In genomic region chr1:226133504-226134123, GRCh38 we compare ENCODE assay signal across 17 cellular contexts. TPM values are rescaled to one million over a fixed set of nuclear protein-coding genes. Genes with fewer than 3 reads are reported as not detected.
DNase-seq lines count a peak whose midpoint lies in the region; ATAC-seq, FAIRE-seq and TF ChIP-seq lines count a peak whose summit lies in the region.
"Had no signal": no experiment of that assay in that cellular context is flagged by ENCODE, and none has a peak within 500 bp of the region (broad histone marks: within the 10 kb centered on the region; RNA-seq: fewer than 3 reads in every experiment).

No MANE protein-coding gene starts in this region.

- POLR2A ChIA-PET in K562 (lab: Yijun Ruan, JAX), result interaction anchor here (0.6 to 1.5 kb wide), 5 partner anchors 10 to 237 kb away, joined by 3 to 5 read pairs (median 4); partner anchors contain the start of gene SDE2

- H3K27me3 Mint-ChIP-seq in stimulated activated naive B cell treated with anti-CD40 and anti-IgM and Interleukin-4, amounts not matched to agents 10 μg/mL and 1 μg/mL and 100 μg/mL, for 72 hours, result no peaks in the 10 kb centered on the region
- H3K27me3 Mint-ChIP-seq in natural killer cell treated with Interleukin-12 subunit alpha and Interleukin-12 subunit beta and Interleukin-15 and Interleukin-18, amount 100 ng/mL, for 72 hours, result peaks cover 0 to 4% of the 10 kb centered on the region in 2 donors
- no peaks in the 10 kb centered on the region for H3K27me3 Mint-ChIP-seq in natural killer cell (ENCODE audit: low read depth in 2 of 2)

- H3K4ac ChIP-seq in mesendoderm (ENCODE audit: low read depth, low read length), result no peak overlapping the region

- H2BK5ac ChIP-seq in mesendoderm (ENCODE audit: low read length), result no peak overlapping the region

- no peak for TF ChIP-seq RAD21 in K562 (CRISPR knock-in tag; conservative IDR thresholded peaks at IDR 0.05 in 1 of 2, IDR thresholded peaks at IDR 0.05 in 1 of 2)

- no peaks in the 10 kb centered on the region for H3K9me3 ChIP-seq in K562 (replicated peaks; ENCODE audit: control insufficient read depth, insufficient read depth, low read depth, low read length)
- H3K9me3 ChIP-seq: left ventricle myocardium inferior, Peyer's patch had no signal

- no peak overlapping the region for H3K4me3 ChIP-seq in K562
- H3K4me3 ChIP-seq in mesendoderm (ENCODE audit: low read length), result no peak overlapping the region
- H3K4me3 ChIP-seq: left ventricle myocardium inferior, Peyer's patch had no signal

- no peaks in the 10 kb centered on the region for H3K79me2 ChIP-seq in K562 (ENCODE audit: control insufficient read depth, insufficient read depth, low read length)
- H3K79me2 ChIP-seq in mesendoderm (ENCODE audit: control insufficient read depth, insufficient read depth, low read length), result no peaks in the 10 kb centered on the region

- peak; percentile 8 for ATAC-seq in HG03432 (IDR thresholded peaks at IDR 0.05; ENCODE audit: unreplicated experiment)
- ATAC-seq in K562, result no peak
- ATAC-seq in stimulated activated naive B cell treated with anti-CD40 and anti-IgM and Interleukin-4, amounts not matched to agents 10 μg/mL and 1 μg/mL and 100 μg/mL, for 72 hours (replicated peaks), result no peak
- ATAC-seq in natural killer cell treated with Interleukin-12 subunit alpha and Interleukin-12 subunit beta and Interleukin-15 and Interleukin-18, amount 100 ng/mL, for 72 hours, result no peak
- ATAC-seq in GM21390 (IDR thresholded peaks at IDR 0.05; ENCODE audit: unreplicated experiment), result no peak
- no peak for ATAC-seq in natural killer cell

- H3K36me3 Mint-ChIP-seq in stimulated activated naive B cell treated with anti-CD40 and anti-IgM and Interleukin-4, amounts not matched to agents 10 μg/mL and 1 μg/mL and 100 μg/mL, for 72 hours, result peaks cover 3 to 9% of the 10 kb centered on the region in 2 donors
- no peaks in the 10 kb centered on the region for H3K36me3 Mint-ChIP-seq in natural killer cell treated with Interleukin-12 subunit alpha and Interleukin-12 subunit beta and Interleukin-15 and Interleukin-18, amount 100 ng/mL, for 72 hours
- no peaks in the 10 kb centered on the region for H3K36me3 Mint-ChIP-seq in natural killer cell

- H3K4me1 ChIP-seq in K562 (replicated peaks in 1 of 2; ENCODE audit: control insufficient read depth in 2 of 2, insufficient read depth in 2 of 2, low read length in 2 of 2) (peaks cover 7 to 29% of the 10 kb centered on the region in 2 experiments), mesendoderm (ENCODE audit: control insufficient read depth, low read depth, low read length) (peaks cover 7% of the 10 kb centered on the region)

- H3K23ac ChIP-seq in mesendoderm (ENCODE audit: low read length), result no peak overlapping the region

- no peak for TF ChIP-seq EP300 in K562 (IDR thresholded peaks at IDR 0.05; ENCODE audit: low read length)

- H2AFZ ChIP-seq in K562 (ENCODE audit: low read depth, low read length), result no peak overlapping the region

- H4K20me1 ChIP-seq in K562 (replicated peaks; ENCODE audit: control insufficient read depth, insufficient read depth, low read length), result no peaks in the 10 kb centered on the region; the same call in 1 of the 2 replicates

- in situ Hi-C loops in K562 (cut with MboI), result no loop called here

- no peak for DNase-seq in K562 (ENCODE audit: extremely low read depth in 1 of 4, low spot score in 3 of 4)
- no peak for DNase-seq in mesendoderm
- DNase-seq in stimulated activated naive B cell treated with anti-CD40 and anti-IgM and Interleukin-4, amounts not matched to agents 10 μg/mL and 1 μg/mL and 100 μg/mL, for 72 hours, result no peak
- no peak for DNase-seq in natural killer cell treated with Interleukin-12 subunit alpha and Interleukin-12 subunit beta and Interleukin-15 and Interleukin-18, amount 100 ng/mL, for 72 hours (ENCODE audit: low spot score)
- no peak for DNase-seq in natural killer cell
- DNase-seq in NCI-H446 (lab: John Stamatoyannopoulos, UW), result no peak
- DNase-seq: activated CD4-positive, alpha-beta T cell treated with anti-CD3 and anti-CD28 coated beads for 48 hours; left ventricle myocardium inferior; NCI-H187 treated with DMSO at 0.1 percent for 48 hours; NCI-H526; occipital lobe; T-helper 1 cell had no signal

- TF ChIP-seq CTCF in K562 (IDR thresholded peaks at IDR 0.05 in 2 of 3, conservative IDR thresholded peaks at IDR 0.05 in 1 of 3; ENCODE audit: insufficient read depth in 2 of 3, low read depth in 1 of 3, low read length in 3 of 3) (no peak), natural killer cell (IDR thresholded peaks at IDR 0.05) (no peak)

- peaks cover 36 to 67% of the 10 kb centered on the region in 2 donors for H3K4me1 Mint-ChIP-seq in stimulated activated naive B cell treated with anti-CD40 and anti-IgM and Interleukin-4, amounts not matched to agents 10 μg/mL and 1 μg/mL and 100 μg/mL, for 72 hours
- H3K4me1 Mint-ChIP-seq in natural killer cell treated with Interleukin-12 subunit alpha and Interleukin-12 subunit beta and Interleukin-15 and Interleukin-18, amount 100 ng/mL, for 72 hours (ENCODE audit: low read depth in 2 of 2), result peaks cover 0 to 3% of the 10 kb centered on the region in 2 donors
- no peaks in the 10 kb centered on the region for H3K4me1 Mint-ChIP-seq in natural killer cell

- FAIRE-seq in K562 (lab: Jason Lieb, UNC), result peak; percentile 29
- FAIRE-seq: colon had no signal

- intact Hi-C loops in K562 (cut with micrococcal nuclease) (no loop called here), natural killer cell (cut with micrococcal nuclease) (no loop called here)

- H3K56ac ChIP-seq in mesendoderm (ENCODE audit: low read length), result peak overlapping the region; percentile 1

- no peak overlapping the region for H3K4me2 ChIP-seq in K562 (ENCODE audit: insufficient read depth, low read length)
- no peak overlapping the region for H3K4me2 ChIP-seq in mesendoderm (ENCODE audit: low read length)

- H4K5ac ChIP-seq in mesendoderm (ENCODE audit: low read length), result no peak overlapping the region

- H3K27ac ChIP-seq in K562 (ENCODE audit: extremely low read depth, low read depth, low read length), result no peak overlapping the region
- H3K27ac ChIP-seq in mesendoderm (ENCODE audit: low read depth, low read length), result no peak overlapping the region
- H3K27ac ChIP-seq: left ventricle myocardium inferior had no signal

- H3K9me1 ChIP-seq in K562 (ENCODE audit: control insufficient read depth, insufficient read depth, low read length), result no peaks in the 10 kb centered on the region

- H3K9me3 Mint-ChIP-seq in stimulated activated naive B cell treated with anti-CD40 and anti-IgM and Interleukin-4, amounts not matched to agents 10 μg/mL and 1 μg/mL and 100 μg/mL, for 72 hours, result peaks cover 4 to 9% of the 10 kb centered on the region in 2 donors
- H3K9me3 Mint-ChIP-seq in natural killer cell treated with Interleukin-12 subunit alpha and Interleukin-12 subunit beta and Interleukin-15 and Interleukin-18, amount 100 ng/mL, for 72 hours, result no peaks in the 10 kb centered on the region
- no peaks in the 10 kb centered on the region for H3K9me3 Mint-ChIP-seq in natural killer cell

- no TSS peak for BruUV-seq in K562 (replicated peaks; lab: Mats Ljungman, UMichigan)

- 60% methylated on average over 6 of the region's 6 CpGs for WGBS in K562 (ENCODE audit: insufficient coverage, low coverage, missing lambda C conversion rate)
- WGBS in mesendoderm (ENCODE audit: extremely low coverage, insufficient coverage, low lambda C conversion rate), result no CpG with 5 or more reads among the region's 6 CpGs

- no peak for TF ChIP-seq POLR2A in K562 (conservative IDR thresholded peaks at IDR 0.05)

- H3K36me3 ChIP-seq in K562 (ENCODE audit: control insufficient read depth, insufficient read depth, low read length) (no peaks in the 10 kb centered on the region), mesendoderm (ENCODE audit: control insufficient read depth, insufficient read depth, low read length) (no peaks in the 10 kb centered on the region)
- H3K36me3 ChIP-seq: left ventricle myocardium inferior, Peyer's patch had no signal

- H3K27me3 ChIP-seq in K562 (ENCODE audit: control insufficient read depth in 2 of 2, insufficient read depth in 2 of 2, low read length in 2 of 2) (peaks cover 4 to 10% of the 10 kb centered on the region in 2 experiments; a peak in 2 of 5 replicates), mesendoderm (ENCODE audit: insufficient read depth, low read length, poor library complexity) (no peaks in the 10 kb centered on the region)
- H3K27me3 ChIP-seq: Peyer's patch had no signal

- H4K8ac ChIP-seq in mesendoderm (ENCODE audit: low read depth, low read length), result no peak overlapping the region

- no peak overlapping the region for H3K9ac ChIP-seq in K562 (ENCODE audit: insufficient read depth in 1 of 2, low read depth in 2 of 2, low read length in 2 of 2)
- no peak overlapping the region for H3K9ac ChIP-seq in mesendoderm (ENCODE audit: low read length)

- H2BK120ac ChIP-seq in mesendoderm (ENCODE audit: low read depth, low read length), result no peak overlapping the region

- no peak overlapping the region for H2AK5ac ChIP-seq in mesendoderm (ENCODE audit: low read length)

- CTCF ChIA-PET in K562 (lab: Yijun Ruan, JAX; ENCODE audit: low intra/inter-chr PET ratio), result no interaction called here

- H3K18ac ChIP-seq in mesendoderm (ENCODE audit: low read length), result no peak overlapping the region

- no peaks in the 10 kb centered on the region for H3K79me1 ChIP-seq in mesendoderm (ENCODE audit: low read length)

- H2BK15ac ChIP-seq in mesendoderm (replicated peaks; ENCODE audit: low read depth), result no peak overlapping the region

- H3K4me3 Mint-ChIP-seq in stimulated activated naive B cell treated with anti-CD40 and anti-IgM and Interleukin-4, amounts not matched to agents 10 μg/mL and 1 μg/mL and 100 μg/mL, for 72 hours, result peak overlapping the region; percentile 15 to 50
- H3K4me3 Mint-ChIP-seq in natural killer cell treated with Interleukin-12 subunit alpha and Interleukin-12 subunit beta and Interleukin-15 and Interleukin-18, amount 100 ng/mL, for 72 hours, result no peak overlapping the region
- H3K4me3 Mint-ChIP-seq in natural killer cell, result no peak overlapping the region
- H3K4me3 Mint-ChIP-seq: CD14-positive monocyte had no signal

- H3K27ac Mint-ChIP-seq in stimulated activated naive B cell treated with anti-CD40 and anti-IgM and Interleukin-4, amounts not matched to agents 10 μg/mL and 1 μg/mL and 100 μg/mL, for 72 hours, result peak overlapping the region; percentile 96
- H3K27ac Mint-ChIP-seq in natural killer cell treated with Interleukin-12 subunit alpha and Interleukin-12 subunit beta and Interleukin-15 and Interleukin-18, amount 100 ng/mL, for 72 hours, result peak overlapping the region in 1 of 2 donors; percentile 87
- H3K27ac Mint-ChIP-seq in natural killer cell, result no peak overlapping the region
- H3K27ac Mint-ChIP-seq: CD14-positive monocyte had no signal

RNA-seq across cellular contexts. Expression of gene ACBD3, which starts 52.9 kb away (rescaled TPM):
- 12.5 and 40.3 TPM in 2 replicates for total RNA-seq in K562 (2011; cell fraction: chromatin; rRNA removed; ENCODE audit: low replicate concordance)
- total RNA-seq in K562 (2011; cell fraction: nucleolus; rRNA removed), result 8.8 and 12.5 TPM in 2 replicates
- total RNA-seq in K562 (2011; cell fraction: nucleoplasm; rRNA removed), result 21.6 and 27.1 TPM in 2 replicates
- total RNA-seq in K562 (2014; rRNA removed), result 25.4 and 31.4 TPM in 2 replicates
- total RNA-seq in K562 (2014; rRNA removed; fragmentation: Illumina TruSeq; extraction: Trizol), result 31.4 and 35.5 TPM in 2 replicates
- total RNA-seq in K562 (2015; rRNA removed; fragmentation: Illumina TruSeq; extraction: Trizol), result 26.1 and 26.9 TPM in 2 replicates
- 27.6 and 30.7 TPM in 2 replicates for total RNA-seq in K562 (2021)
- 36.7 and 37.6 TPM in 2 replicates for polyA plus RNA-seq in K562 (2011; rRNA removed)
- 10.1 and 21.5 TPM in 2 replicates for polyA plus RNA-seq in K562 (2011; cell fraction: cytosol; rRNA removed)
- polyA plus RNA-seq in K562 (2011; cell fraction: nucleus; rRNA removed), result 8.9 and 13.8 TPM in 2 replicates
- polyA plus RNA-seq in K562 (2012), result 22.8 and 22.9 TPM in 2 replicates
- polyA plus RNA-seq in K562 (2014; fragmentation: Illumina TruSeq; extraction: Trizol), result 25.4 and 32.1 TPM in 2 replicates
- 10 to 100 TPM; 11.1 to 14.3 TPM for polyA plus RNA-seq in K562 (2014; fragmentation: Nextera tagmentation; extraction: Ambion mirVana)
- 21.4 and 21.5 TPM in 2 replicates for polyA plus RNA-seq in K562 (2014; rRNA removed)
- 55.5 and 66.5 TPM in 2 replicates for polyA minus RNA-seq in K562 (2011; rRNA and poly(A)+ RNA removed)
- 23.8 and 29.6 TPM in 2 replicates for polyA minus RNA-seq in K562 (2011; cell fraction: cytosol; rRNA and poly(A)+ RNA removed)
- polyA minus RNA-seq in K562 (2011; cell fraction: nucleus; rRNA and poly(A)+ RNA removed), result 7.1 and 15.3 TPM in 2 replicates
- 29.2 TPM for polyA plus RNA-seq in mesendoderm (2013, experiment 1 of 2)
- polyA plus RNA-seq in mesendoderm (2013, experiment 2 of 2), result 28.6 TPM
- total RNA-seq in natural killer cell treated with Interleukin-12 subunit alpha and Interleukin-12 subunit beta and Interleukin-15 and Interleukin-18, amount 100 ng/mL, for 72 hours, result 10 to 100 TPM; 27.6 to 30.3 TPM
- 10 to 100 TPM; 26.9 to 33.3 (median 28.8) TPM for total RNA-seq in natural killer cell

Comparison
In these comparisons a context has a peak if more than half of its experiments do, and no peak if none do; other contexts are left out.
1. H3K4me3 Mint-ChIP-seq: peak in stimulated activated naive B cell treated with anti-CD40 and anti-IgM and Interleukin-4, amounts not matched to agents 10 μg/mL and 1 μg/mL and 100 μg/mL, for 72 hours (2 of 2); none in natural killer cell treated with Interleukin-12 subunit alpha and Interleukin-12 subunit beta and Interleukin-15 and Interleukin-18, amount 100 ng/mL, for 72 hours (single experiment) and natural killer cell (single experiment).